In the genomic region with DNA sequence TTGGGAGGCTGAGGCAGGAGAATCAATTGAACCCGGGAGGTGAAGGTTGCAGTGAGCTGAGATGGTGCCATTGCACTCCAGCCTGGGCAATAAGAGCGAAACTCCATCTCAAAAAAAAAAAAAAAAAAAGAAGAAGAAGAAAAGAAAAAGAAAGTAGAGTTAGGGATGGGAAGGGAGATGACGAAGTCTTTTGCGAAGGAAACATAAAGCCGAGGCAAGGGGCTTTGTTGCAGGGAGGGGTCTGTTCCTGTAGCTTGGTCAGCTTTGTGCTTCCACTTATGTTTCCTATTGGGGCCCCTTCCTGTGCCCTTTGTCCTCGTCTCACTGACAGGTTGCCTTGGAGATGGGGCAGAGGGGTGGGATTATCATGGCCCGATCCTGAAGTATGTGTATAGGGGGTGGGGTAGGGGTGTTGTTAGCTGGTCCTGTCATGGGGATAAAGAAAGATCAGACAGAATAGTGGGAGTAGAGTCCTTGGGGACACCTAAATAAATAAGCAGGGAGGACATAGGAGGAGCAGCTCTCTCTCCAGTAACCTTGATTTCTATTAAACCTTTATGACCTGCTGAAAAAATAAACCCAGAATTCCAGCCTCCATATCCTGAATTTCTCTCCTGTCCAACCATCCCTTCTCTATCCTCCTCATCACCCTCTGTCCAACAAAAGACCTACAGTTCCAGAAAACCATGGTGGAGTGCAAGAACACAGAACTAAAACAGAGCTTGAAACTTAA, we compare ENCODE assay signal across 8 cellular contexts. TPM values are rescaled to one million over a fixed set of nuclear protein-coding genes. Genes with fewer than 3 reads are reported as not detected.
A peak's percentile ranks its signal among the peaks of the same experiment; 100 is the strongest.
DNase-seq lines count a peak whose midpoint lies in the region; ATAC-seq and TF ChIP-seq lines count a peak whose summit lies in the region.

No MANE protein-coding gene starts in this region.

- H3K9me3 ChIP-seq in OCI-LY1 (ENCODE audit: low read length) = no peaks in the 10 kb centered on the region
- no peaks in the 10 kb centered on the region for H3K9me3 ChIP-seq in neural progenitor cell (ENCODE audit: low read depth)

- H3K36me3 ChIP-seq in OCI-LY1 (ENCODE audit: insufficient read depth, low read length) (peaks cover 31% of the 10 kb centered on the region), neural progenitor cell (no peaks in the 10 kb centered on the region)

- H3K27me3 Mint-ChIP-seq in activated CD8-positive, alpha-beta memory T cell treated with anti-CD3 and anti-CD28 coated beads, Interleukin-2, amount 10 ng/mL, durations not matched to agents 7 days and 5 days = no peaks in the 10 kb centered on the region
- peaks cover 2% of the 10 kb centered on the region for H3K27me3 Mint-ChIP-seq in neural progenitor cell (ENCODE audit: insufficient read depth, low read depth)

- peaks cover 10% of the 10 kb centered on the region; the same call in 1 of the 2 replicates for H3K79me2 ChIP-seq in OCI-LY1 (ENCODE audit: insufficient read depth, low read length)
- peaks cover 47% of the 10 kb centered on the region for H3K79me2 ChIP-seq in neural progenitor cell (ENCODE audit: low read depth)

- H3K9ac ChIP-seq in OCI-LY1 (ENCODE audit: low read length) (peak overlapping the region; percentile 87), neural progenitor cell (no peak overlapping the region)

- no peak overlapping the region for H2AFZ ChIP-seq in OCI-LY1 (ENCODE audit: low read length)
- peak overlapping the region; percentile 11 for H2AFZ ChIP-seq in neural progenitor cell (replicated peaks)

- H3K9me3 Mint-ChIP-seq in activated CD8-positive, alpha-beta memory T cell treated with anti-CD3 and anti-CD28 coated beads, Interleukin-2, amount 10 ng/mL, durations not matched to agents 7 days and 5 days (ENCODE audit: low read depth) = no peaks in the 10 kb centered on the region
- no peaks in the 10 kb centered on the region for H3K9me3 Mint-ChIP-seq in neural progenitor cell

- H4K20me1 ChIP-seq in OCI-LY1 (ENCODE audit: insufficient read depth, low read length) (no peaks in the 10 kb centered on the region), neural progenitor cell (ENCODE audit: low read depth) (peaks cover 15% of the 10 kb centered on the region)

- H3K4me3 ChIP-seq in OCI-LY1 (ENCODE audit: low read depth, low read length, poor library complexity, severe bottlenecking) (peak overlapping the region; percentile 68), coronary artery (peak overlapping the region; percentile 76), neural progenitor cell (peak overlapping the region; percentile 92)

- CTCF ChIA-PET in activated CD8-positive, alpha-beta memory T cell treated with anti-CD3 and anti-CD28 coated beads, Interleukin-2, amount 10 ng/mL, durations not matched to agents 7 days and 5 days (lab: Charles Lee) = interaction anchor here (0.6 to 5.8 kb wide), 33 partner anchors 9 to 191 kb away, joined by 3 to 60 read pairs (median 5); a partner anchor contains a TSS

- TF ChIP-seq CTCF in OCI-LY1 (IDR thresholded peaks at IDR 0.05; ENCODE audit: low read length) (no peak), coronary artery (IDR thresholded peaks at IDR 0.05) (no peak), neural progenitor cell (IDR thresholded peaks at IDR 0.05) (no peak)

- H3F3A ChIP-seq in OCI-LY1 (ENCODE audit: insufficient read depth, low read length) (0 out of 2 replicates have a peak, but pooled peaks cover 3% of the 10 kb centered on the region), neural progenitor cell (ENCODE audit: low read depth) (peaks cover 58% of the 10 kb centered on the region)

- H3K4me2 ChIP-seq in OCI-LY1 (ENCODE audit: low read length) (peak overlapping the region; percentile 79), neural progenitor cell (peak overlapping the region; percentile 99)

- no peaks in the 10 kb centered on the region for H3K9me2 ChIP-seq in OCI-LY1 (ENCODE audit: low read depth, low read length)

- peaks cover 42% of the 10 kb centered on the region for H3K36me3 Mint-ChIP-seq in activated CD8-positive, alpha-beta memory T cell treated with anti-CD3 and anti-CD28 coated beads, Interleukin-2, amount 10 ng/mL, durations not matched to agents 7 days and 5 days
- peaks cover 16% of the 10 kb centered on the region for H3K36me3 Mint-ChIP-seq in neural progenitor cell

- peak; percentile 59 for DNase-seq in activated CD8-positive, alpha-beta memory T cell treated with anti-CD3 and anti-CD28 coated beads, Interleukin-2, amount 10 ng/mL, durations not matched to agents 7 days and 5 days
- DNase-seq in activated CD8-positive, alpha-beta memory T cell treated with anti-CD3 and anti-CD28 coated beads, Interleukin-2, amount 50 U/mL, for 48 hours = no peak
- DNase-seq in coronary artery (ENCODE audit: low spot score) (no peak), neural progenitor cell (ENCODE audit: low spot score) (peak; percentile 87), amygdala (lab: John Stamatoyannopoulos, UW) (no peak), COLO829 (ENCODE audit: low spot score) (no peak)

- peaks cover 62% of the 10 kb centered on the region for H3K4me1 Mint-ChIP-seq in activated CD8-positive, alpha-beta memory T cell treated with anti-CD3 and anti-CD28 coated beads, Interleukin-2, amount 10 ng/mL, durations not matched to agents 7 days and 5 days
- peaks cover 68% of the 10 kb centered on the region for H3K4me1 Mint-ChIP-seq in neural progenitor cell

- H3K27me3 ChIP-seq in OCI-LY1 (ENCODE audit: insufficient read depth, low read length) (no peaks in the 10 kb centered on the region), neural progenitor cell (no peaks in the 10 kb centered on the region)

- no peak for ATAC-seq in activated CD8-positive, alpha-beta memory T cell treated with anti-CD3 and anti-CD28 coated beads, Interleukin-2, amount 10 ng/mL, durations not matched to agents 7 days and 5 days
- no peak for ATAC-seq in GM21529 (IDR thresholded peaks at IDR 0.05; ENCODE audit: unreplicated experiment)

- H3K4me3 Mint-ChIP-seq in activated CD8-positive, alpha-beta memory T cell treated with anti-CD3 and anti-CD28 coated beads, Interleukin-2, amount 10 ng/mL, durations not matched to agents 7 days and 5 days = peak overlapping the region; percentile 91
- H3K4me3 Mint-ChIP-seq in neural progenitor cell = peak overlapping the region; percentile 94

- peak overlapping the region; percentile 96 for H3K27ac Mint-ChIP-seq in activated CD8-positive, alpha-beta memory T cell treated with anti-CD3 and anti-CD28 coated beads, Interleukin-2, amount 10 ng/mL, durations not matched to agents 7 days and 5 days
- peak overlapping the region; percentile 100 for H3K27ac Mint-ChIP-seq in neural progenitor cell

- H3K4me1 ChIP-seq in OCI-LY1 (ENCODE audit: insufficient read depth, low read length, severe bottlenecking) (peaks cover 55% of the 10 kb centered on the region), neural progenitor cell (peaks cover 43% of the 10 kb centered on the region)

- H3K27ac ChIP-seq in OCI-LY1 (ENCODE audit: low read depth, low read length, poor library complexity, severe bottlenecking) (peak overlapping the region; percentile 94), coronary artery (peak overlapping the region in 1 of 2 donors; percentile 94), neural progenitor cell (peak overlapping the region; percentile 85)

RNA-seq across cellular contexts. Expression of a gene that starts 1.2 kb away (rescaled TPM):
- total RNA-seq in activated CD8-positive, alpha-beta memory T cell treated with anti-CD3 and anti-CD28 coated beads, Interleukin-2, amount 10 ng/mL, durations not matched to agents 7 days and 5 days = 100 to 1,000 TPM; 544 to 561 TPM
- 234 and 307 TPM in 2 replicates for total RNA-seq in neural progenitor cell (ENCODE audit: low replicate concordance)

RNA-seq across cellular contexts. Expression of a gene that starts 2.3 kb away (rescaled TPM):
- 100 to 1,000 TPM in 1 of 2 experiments, 10 to 100 TPM in 1; 75.6 to 109 TPM for total RNA-seq in activated CD8-positive, alpha-beta memory T cell treated with anti-CD3 and anti-CD28 coated beads, Interleukin-2, amount 10 ng/mL, durations not matched to agents 7 days and 5 days
- total RNA-seq in neural progenitor cell (ENCODE audit: low replicate concordance) = 45.5 and 50.9 TPM in 2 replicates

RNA-seq across cellular contexts. Expression of a gene that starts 8.4 kb away (rescaled TPM):
- 10 to 100 TPM; 13.6 to 23.4 TPM for total RNA-seq in activated CD8-positive, alpha-beta memory T cell treated with anti-CD3 and anti-CD28 coated beads, Interleukin-2, amount 10 ng/mL, durations not matched to agents 7 days and 5 days
- total RNA-seq in neural progenitor cell (ENCODE audit: low replicate concordance) = 94.3 and 202 TPM in 2 replicates

RNA-seq across cellular contexts. Expression of a gene that starts 14.3 kb away (rescaled TPM):
- total RNA-seq in activated CD8-positive, alpha-beta memory T cell treated with anti-CD3 and anti-CD28 coated beads, Interleukin-2, amount 10 ng/mL, durations not matched to agents 7 days and 5 days = under 1 TPM; 0.20 to 0.33 TPM
- total RNA-seq in neural progenitor cell (ENCODE audit: low replicate concordance) = not detected in 2 replicates

RNA-seq across cellular contexts. Expression of a gene that starts 15.9 kb away (rescaled TPM):
- total RNA-seq in activated CD8-positive, alpha-beta memory T cell treated with anti-CD3 and anti-CD28 coated beads, Interleukin-2, amount 10 ng/mL, durations not matched to agents 7 days and 5 days = not detected
- not detected in 2 replicates for total RNA-seq in neural progenitor cell (ENCODE audit: low replicate concordance)

Comparison
In these comparisons a context has a peak if more than half of its experiments do, and no peak if none do; other contexts are left out.
1. DNase-seq: peak in activated CD8-positive, alpha-beta memory T cell treated with anti-CD3 and anti-CD28 coated beads, Interleukin-2, amount 10 ng/mL, durations not matched to agents 7 days and 5 days (single experiment) and neural progenitor cell (single experiment); none in activated CD8-positive, alpha-beta memory T cell treated with anti-CD3 and anti-CD28 coated beads, Interleukin-2, amount 50 U/mL, for 48 hours (single experiment), coronary artery (single experiment), amygdala (0 of 56) and COLO829 (single experiment).
2. Peak in every context shown above with its lines, with median percentiles within 50 percentile points of each other: H3K4me3 ChIP-seq.